ENCODE assay signal across 1 cellular context in genomic region chr3:52690560-52690959, GRCh38.
TF ChIP-seq lines count a peak whose summit lies in the region.

No MANE protein-coding gene starts in this region.

TF ChIP-seq in K562, 482 proteins besides CTCF, POLR2A, EP300 and RAD21:
- no peak for TF ChIP-seq SIX5 (IDR thresholded peaks at IDR 0.05; ENCODE audit: borderline replicate concordance in 1 of 2, insufficient read depth in 1 of 2, low read depth in 1 of 2, low read length in 2 of 2)
- TF ChIP-seq MAFG (tag; conservative IDR thresholded peaks at IDR 0.05) = peak; percentile 41; the same call in 1 of the 2 replicates
- no peak for TF ChIP-seq BCLAF1 (IDR thresholded peaks at IDR 0.05; ENCODE audit: borderline replicate concordance in 1 of 2, control insufficient read depth in 1 of 2, low read depth in 2 of 2, low read length in 1 of 2)
- TF ChIP-seq ZNF316 (IDR thresholded peaks at IDR 0.05) = peak; percentile 72; the same call in 1 of the 2 replicates
- peak; percentile 64 for TF ChIP-seq C11orf30 (IDR thresholded peaks at IDR 0.05; ENCODE audit: low read depth)
- no peak for TF ChIP-seq MBD2 (IDR thresholded peaks at IDR 0.05; ENCODE audit: borderline replicate concordance, low read depth)
TF ChIP-seq in K562: peak in this region for 3.
